1 cellular context compared by ENCODE assay signal in the genomic region with DNA sequence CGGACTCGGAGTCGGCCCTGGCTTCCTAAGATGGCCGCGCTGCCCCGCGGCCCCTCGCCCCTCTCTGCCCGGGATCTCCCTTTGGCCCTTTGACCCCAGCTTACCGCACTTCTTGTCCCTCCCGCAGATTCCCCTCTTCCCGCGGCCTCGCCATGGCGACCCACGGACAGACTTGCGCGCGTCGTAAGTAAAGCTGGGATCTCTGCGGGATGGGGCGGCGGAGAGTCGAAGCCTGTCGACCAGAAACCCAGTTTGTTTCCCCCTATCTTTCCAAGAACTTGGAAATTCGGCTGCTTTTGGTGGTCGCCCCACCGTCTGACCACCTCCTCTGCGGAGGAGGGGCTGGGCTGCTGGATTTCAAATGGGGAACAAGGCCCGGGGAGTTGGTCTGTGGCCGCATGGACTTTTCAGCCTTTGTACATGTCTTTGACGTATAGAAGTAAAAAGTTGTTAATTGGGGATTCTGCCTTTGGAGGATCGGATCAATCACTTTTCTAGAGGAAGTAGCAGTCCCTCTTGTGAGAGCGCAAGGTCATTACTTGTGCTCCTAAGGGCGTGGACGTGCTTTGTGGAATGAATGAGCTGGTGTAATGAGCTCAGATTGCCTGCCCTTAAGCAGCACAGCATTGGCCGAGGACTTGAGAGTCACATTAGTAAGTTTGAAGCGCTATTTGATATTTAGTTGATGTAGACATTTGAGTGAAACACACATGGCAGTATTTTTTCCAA.
TF ChIP-seq lines count a peak whose summit lies in the region.

No MANE protein-coding gene starts in this region.

TF ChIP-seq in HCT116, 20 proteins besides CTCF, POLR2A, EP300 and RAD21:
- TF ChIP-seq SIN3A (IDR thresholded peaks at IDR 0.05; ENCODE audit: low read depth): 0 out of 2 replicates have a peak, but pooled peaks have one; percentile 23
- no peak for TF ChIP-seq ELF1 (IDR thresholded peaks at IDR 0.05; ENCODE audit: borderline replicate concordance, low read depth)
- peak; percentile 73 for TF ChIP-seq YY1 (IDR thresholded peaks at IDR 0.05; ENCODE audit: extremely low read depth, insufficient replicate concordance, low read depth, low read length)
- TF ChIP-seq CEBPB (IDR thresholded peaks at IDR 0.05; ENCODE audit: low read depth): no peak
- TF ChIP-seq, protein P1, sequence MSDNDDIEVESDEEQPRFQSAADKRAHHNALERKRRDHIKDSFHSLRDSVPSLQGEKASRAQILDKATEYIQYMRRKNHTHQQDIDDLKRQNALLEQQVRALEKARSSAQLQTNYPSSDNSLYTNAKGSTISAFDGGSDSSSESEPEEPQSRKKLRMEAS (IDR thresholded peaks at IDR 0.05): no peak
- TF ChIP-seq, protein P2, sequence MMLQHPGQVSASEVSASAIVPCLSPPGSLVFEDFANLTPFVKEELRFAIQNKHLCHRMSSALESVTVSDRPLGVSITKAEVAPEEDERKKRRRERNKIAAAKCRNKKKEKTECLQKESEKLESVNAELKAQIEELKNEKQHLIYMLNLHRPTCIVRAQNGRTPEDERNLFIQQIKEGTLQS (IDR thresholded peaks at IDR 0.05): no peak
- peak; percentile 83 for TF ChIP-seq ZFX (IDR thresholded peaks at IDR 0.05)
- TF ChIP-seq EGR1 (IDR thresholded peaks at IDR 0.05; ENCODE audit: low read depth): no peak
- no peak for TF ChIP-seq TCF7L2 (IDR thresholded peaks at IDR 0.05; ENCODE audit: borderline replicate concordance, extremely low read depth, insufficient read depth, insufficient read length)
